Comparison of ENCODE assay signal across 1 cellular context in genomic region chr2:11505652-11506610, GRCh38.
TF ChIP-seq lines count a peak whose summit lies in the region.

No MANE protein-coding gene starts in this region.

TF ChIP-seq in HepG2, 621 proteins besides CTCF, POLR2A, EP300 and RAD21 (continued from another document and continues in another):
- TF ChIP-seq, protein P1, sequence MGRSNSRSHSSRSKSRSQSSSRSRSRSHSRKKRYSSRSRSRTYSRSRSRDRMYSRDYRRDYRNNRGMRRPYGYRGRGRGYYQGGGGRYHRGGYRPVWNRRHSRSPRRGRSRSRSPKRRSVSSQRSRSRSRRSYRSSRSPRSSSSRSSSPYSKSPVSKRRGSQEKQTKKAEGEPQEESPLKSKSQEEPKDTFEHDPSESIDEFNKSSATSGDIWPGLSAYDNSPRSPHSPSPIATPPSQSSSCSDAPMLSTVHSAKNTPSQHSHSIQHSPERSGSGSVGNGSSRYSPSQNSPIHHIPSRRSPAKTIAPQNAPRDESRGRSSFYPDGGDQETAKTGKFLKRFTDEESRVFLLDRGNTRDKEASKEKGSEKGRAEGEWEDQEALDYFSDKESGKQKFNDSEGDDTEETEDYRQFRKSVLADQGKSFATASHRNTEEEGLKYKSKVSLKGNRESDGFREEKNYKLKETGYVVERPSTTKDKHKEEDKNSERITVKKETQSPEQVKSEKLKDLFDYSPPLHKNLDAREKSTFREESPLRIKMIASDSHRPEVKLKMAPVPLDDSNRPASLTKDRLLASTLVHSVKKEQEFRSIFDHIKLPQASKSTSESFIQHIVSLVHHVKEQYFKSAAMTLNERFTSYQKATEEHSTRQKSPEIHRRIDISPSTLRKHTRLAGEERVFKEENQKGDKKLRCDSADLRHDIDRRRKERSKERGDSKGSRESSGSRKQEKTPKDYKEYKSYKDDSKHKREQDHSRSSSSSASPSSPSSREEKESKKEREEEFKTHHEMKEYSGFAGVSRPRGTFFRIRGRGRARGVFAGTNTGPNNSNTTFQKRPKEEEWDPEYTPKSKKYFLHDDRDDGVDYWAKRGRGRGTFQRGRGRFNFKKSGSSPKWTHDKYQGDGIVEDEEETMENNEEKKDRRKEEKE (IDR thresholded peaks at IDR 0.05) = no peak
- TF ChIP-seq, protein P2, sequence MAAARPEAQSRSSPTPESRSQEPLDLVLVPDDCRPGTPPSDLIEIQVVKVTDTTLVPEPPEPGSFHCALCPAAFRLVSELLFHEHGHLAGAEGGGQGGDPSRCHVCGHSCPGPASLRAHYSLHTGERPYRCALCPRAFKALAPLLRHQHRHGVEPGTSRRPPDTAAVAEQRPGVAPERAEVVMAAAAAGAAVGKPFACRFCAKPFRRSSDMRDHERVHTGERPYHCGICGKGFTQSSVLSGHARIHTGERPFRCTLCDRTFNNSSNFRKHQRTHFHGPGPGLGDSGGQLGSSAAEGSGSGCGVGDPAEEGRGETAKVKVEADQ (CRISPR knock-in tag; IDR thresholded peaks at IDR 0.05; ENCODE audit: borderline replicate concordance) = peak; percentile 94
- TF ChIP-seq, protein P3, sequence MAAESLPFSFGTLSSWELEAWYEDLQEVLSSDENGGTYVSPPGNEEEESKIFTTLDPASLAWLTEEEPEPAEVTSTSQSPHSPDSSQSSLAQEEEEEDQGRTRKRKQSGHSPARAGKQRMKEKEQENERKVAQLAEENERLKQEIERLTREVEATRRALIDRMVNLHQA (CRISPR knock-in tag; IDR thresholded peaks at IDR 0.05) = no peak
- TF ChIP-seq ZNF431 (CRISPR knock-in tag; IDR thresholded peaks at IDR 0.05; ENCODE audit: borderline replicate concordance, low read depth) (peak; percentile 92; the same call in 1 of the 2 replicates), PTBP1 (IDR thresholded peaks at IDR 0.05; ENCODE audit: low read depth, low read length, poor library complexity, severe bottlenecking) (no peak), ZNF766 (CRISPR knock-in tag; IDR thresholded peaks at IDR 0.05; ENCODE audit: borderline replicate concordance) (peak; percentile 60; the same call in 1 of the 2 replicates), NR3C1 (CRISPR knock-in tag; IDR thresholded peaks at IDR 0.05) (no peak), FOXK2 (IDR thresholded peaks at IDR 0.05) (peak; percentile 43), SMAD1 (CRISPR knock-in tag; IDR thresholded peaks at IDR 0.05; ENCODE audit: borderline replicate concordance, low read depth) (0 out of 2 replicates have a peak, but pooled peaks have one; percentile 43), ZNF235 (CRISPR knock-in tag; IDR thresholded peaks at IDR 0.05; ENCODE audit: borderline replicate concordance) (0 out of 2 replicates have a peak, but pooled peaks have one; percentile 13), ZNF333 (CRISPR knock-in tag; IDR thresholded peaks at IDR 0.05; ENCODE audit: borderline replicate concordance) (no peak), ZNF296 (CRISPR knock-in tag; conservative IDR thresholded peaks at IDR 0.05) (no peak), KLF11 (CRISPR knock-in tag; IDR thresholded peaks at IDR 0.05) (no peak; the same call in 1 of the 2 replicates), SALL1 (CRISPR knock-in tag; IDR thresholded peaks at IDR 0.05) (peak; percentile 99), ZBTB4 (CRISPR knock-in tag; IDR thresholded peaks at IDR 0.05; ENCODE audit: borderline replicate concordance) (peak; percentile 95), SMAD9 (CRISPR knock-in tag; IDR thresholded peaks at IDR 0.05) (no peak), ZMAT3 (CRISPR knock-in tag; conservative IDR thresholded peaks at IDR 0.05) (no peak; the same call in 1 of the 2 replicates), ZNF251 (CRISPR knock-in tag; IDR thresholded peaks at IDR 0.05) (no peak), NFE2L1 (CRISPR knock-in tag; IDR thresholded peaks at IDR 0.05; ENCODE audit: borderline replicate concordance) (no peak), ATF7-NPFF (CRISPR knock-in tag; IDR thresholded peaks at IDR 0.05; ENCODE audit: low read depth) (peak; percentile 73; the same call in 1 of the 2 replicates), ZSCAN9 (CRISPR knock-in tag; IDR thresholded peaks at IDR 0.05; ENCODE audit: borderline replicate concordance) (peak; percentile 92; the same call in 1 of the 2 replicates), ETV6 (CRISPR knock-in tag; conservative IDR thresholded peaks at IDR 0.05) (no peak; the same call in 1 of the 2 replicates), XRCC5 (optimal IDR thresholded peaks at IDR 0.05; ENCODE audit: low read length) (peak; percentile 39), ATF7 (IDR thresholded peaks at IDR 0.05) (no peak), ATF7 (CRISPR knock-in tag; IDR thresholded peaks at IDR 0.05) (peak; percentile 55; the same call in 1 of the 2 replicates), NCOR1 (IDR thresholded peaks at IDR 0.05; ENCODE audit: borderline replicate concordance, low read length) (0 out of 2 replicates have a peak, but pooled peaks have one; percentile 73), PBX3 (CRISPR knock-in tag; IDR thresholded peaks at IDR 0.05; ENCODE audit: borderline replicate concordance) (no peak), ZNF513 (CRISPR knock-in tag; conservative IDR thresholded peaks at IDR 0.05) (no peak), KAT8 (CRISPR knock-in tag; IDR thresholded peaks at IDR 0.05) (peak; percentile 82), ZNF674 (CRISPR knock-in tag; IDR thresholded peaks at IDR 0.05; ENCODE audit: low read depth) (no peak), HOXA5 (CRISPR knock-in tag; IDR thresholded peaks at IDR 0.05) (no peak), SAP130 (CRISPR knock-in tag; IDR thresholded peaks at IDR 0.05; ENCODE audit: low read depth) (peak; percentile 87), RCOR2 (CRISPR knock-in tag; IDR thresholded peaks at IDR 0.05) (peak; percentile 65)
- TF ChIP-seq, protein P4, sequence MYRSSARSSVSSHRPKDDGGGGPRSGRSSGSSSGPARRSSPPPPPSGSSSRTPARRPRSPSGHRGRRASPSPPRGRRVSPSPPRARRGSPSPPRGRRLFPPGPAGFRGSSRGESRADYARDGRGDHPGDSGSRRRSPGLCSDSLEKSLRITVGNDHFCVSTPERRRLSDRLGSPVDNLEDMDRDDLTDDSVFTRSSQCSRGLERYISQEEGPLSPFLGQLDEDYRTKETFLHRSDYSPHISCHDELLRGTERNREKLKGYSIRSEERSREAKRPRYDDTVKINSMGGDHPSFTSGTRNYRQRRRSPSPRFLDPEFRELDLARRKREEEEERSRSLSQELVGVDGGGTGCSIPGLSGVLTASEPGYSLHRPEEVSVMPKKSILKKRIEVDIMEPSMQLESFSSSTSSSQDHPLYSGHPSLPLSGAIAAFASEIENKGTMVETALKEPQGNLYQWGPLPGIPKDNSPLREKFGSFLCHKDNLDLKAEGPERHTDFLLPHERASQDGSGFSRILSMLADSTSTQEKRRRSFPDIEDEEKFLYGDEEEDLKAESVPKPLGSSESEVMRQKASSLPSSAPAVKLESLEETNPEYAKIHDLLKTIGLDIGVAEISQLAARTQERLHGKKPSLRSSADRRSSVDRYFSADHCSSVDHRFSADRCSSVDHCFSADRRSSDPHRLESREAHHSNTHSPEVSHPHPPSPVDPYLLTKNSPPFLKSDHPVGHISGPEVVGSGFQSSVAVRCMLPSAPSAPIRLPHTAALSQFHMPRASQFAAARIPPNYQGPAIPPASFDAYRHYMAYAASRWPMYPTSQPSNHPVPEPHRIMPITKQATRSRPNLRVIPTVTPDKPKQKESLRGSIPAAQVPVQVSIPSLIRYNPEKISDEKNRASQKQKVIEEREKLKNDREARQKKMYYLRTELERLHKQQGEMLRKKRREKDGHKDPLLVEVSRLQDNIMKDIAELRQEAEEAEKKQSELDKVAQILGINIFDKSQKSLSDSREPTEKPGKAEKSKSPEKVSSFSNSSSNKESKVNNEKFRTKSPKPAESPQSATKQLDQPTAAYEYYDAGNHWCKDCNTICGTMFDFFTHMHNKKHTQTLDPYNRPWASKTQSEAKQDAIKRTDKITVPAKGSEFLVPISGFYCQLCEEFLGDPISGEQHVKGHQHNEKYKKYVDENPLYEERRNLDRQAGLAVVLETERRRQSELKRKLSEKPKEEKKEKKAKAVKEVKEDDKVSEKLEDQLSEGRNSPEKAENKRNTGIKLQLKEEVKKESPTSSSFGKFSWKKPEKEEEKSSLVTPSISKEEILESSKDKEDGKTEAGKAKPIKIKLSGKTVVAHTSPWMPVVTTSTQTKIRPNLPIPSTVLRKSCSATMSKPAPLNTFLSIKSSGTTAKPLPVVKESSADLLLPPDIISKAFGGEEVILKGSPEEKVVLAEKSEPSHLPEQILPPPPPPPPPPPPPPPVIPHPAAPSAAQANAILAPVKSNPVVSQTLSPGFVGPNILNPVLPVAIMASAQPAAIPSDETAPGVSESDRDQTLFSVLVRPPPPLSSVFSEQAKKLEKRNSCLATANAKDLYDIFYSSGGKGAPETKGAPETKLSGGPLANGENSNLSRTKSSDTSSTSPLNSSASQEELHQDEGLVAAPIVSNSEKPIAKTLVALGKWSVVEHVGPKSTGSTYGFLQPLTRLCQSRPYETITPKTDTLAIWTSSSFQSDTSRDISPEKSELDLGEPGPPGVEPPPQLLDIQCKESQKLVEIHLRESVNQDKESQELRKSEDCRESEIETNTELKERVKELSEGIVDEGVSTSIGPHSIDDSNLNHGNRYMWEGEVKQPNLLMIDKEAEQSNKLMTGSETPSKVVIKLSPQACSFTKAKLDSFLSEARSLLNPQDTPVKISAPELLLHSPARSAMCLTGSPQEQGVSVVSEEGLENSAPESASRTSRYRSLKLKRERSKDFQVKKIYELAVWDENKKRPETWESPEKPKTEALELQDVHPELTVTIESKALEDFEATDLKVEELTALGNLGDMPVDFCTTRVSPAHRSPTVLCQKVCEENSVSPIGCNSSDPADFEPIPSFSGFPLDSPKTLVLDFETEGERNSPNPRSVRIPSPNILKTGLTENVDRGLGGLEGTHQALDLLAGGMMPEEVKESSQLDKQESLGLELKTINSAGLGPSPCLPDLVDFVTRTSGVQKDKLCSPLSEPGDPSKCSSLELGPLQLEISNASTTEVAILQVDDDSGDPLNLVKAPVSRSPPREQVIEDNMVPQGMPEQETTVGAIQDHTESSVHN (CRISPR knock-in tag; IDR thresholded peaks at IDR 0.05) = peak; percentile 92
- TF ChIP-seq, protein P5, sequence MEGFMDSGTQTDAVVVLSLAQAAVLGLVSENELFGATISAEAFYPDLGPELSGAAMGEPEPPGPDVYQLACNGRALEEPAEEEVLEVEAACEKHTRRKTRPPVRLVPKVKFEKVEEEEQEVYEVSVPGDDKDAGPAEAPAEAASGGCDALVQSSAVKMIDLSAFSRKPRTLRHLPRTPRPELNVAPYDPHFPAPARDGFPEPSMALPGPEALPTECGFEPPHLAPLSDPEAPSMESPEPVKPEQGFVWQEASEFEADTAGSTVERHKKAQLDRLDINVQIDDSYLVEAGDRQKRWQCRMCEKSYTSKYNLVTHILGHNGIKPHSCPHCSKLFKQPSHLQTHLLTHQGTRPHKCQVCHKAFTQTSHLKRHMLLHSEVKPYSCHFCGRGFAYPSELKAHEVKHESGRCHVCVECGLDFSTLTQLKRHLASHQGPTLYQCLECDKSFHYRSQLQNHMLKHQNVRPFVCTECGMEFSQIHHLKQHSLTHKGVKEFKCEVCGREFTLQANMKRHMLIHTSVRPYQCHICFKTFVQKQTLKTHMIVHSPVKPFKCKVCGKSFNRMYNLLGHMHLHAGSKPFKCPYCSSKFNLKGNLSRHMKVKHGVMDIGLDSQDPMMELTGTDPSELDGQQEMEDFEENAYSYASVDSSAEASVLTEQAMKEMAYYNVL (CRISPR knock-in tag; IDR thresholded peaks at IDR 0.05; ENCODE audit: borderline replicate concordance) = no peak; the same call in none of the 2 replicates
- TF ChIP-seq, protein P6, sequence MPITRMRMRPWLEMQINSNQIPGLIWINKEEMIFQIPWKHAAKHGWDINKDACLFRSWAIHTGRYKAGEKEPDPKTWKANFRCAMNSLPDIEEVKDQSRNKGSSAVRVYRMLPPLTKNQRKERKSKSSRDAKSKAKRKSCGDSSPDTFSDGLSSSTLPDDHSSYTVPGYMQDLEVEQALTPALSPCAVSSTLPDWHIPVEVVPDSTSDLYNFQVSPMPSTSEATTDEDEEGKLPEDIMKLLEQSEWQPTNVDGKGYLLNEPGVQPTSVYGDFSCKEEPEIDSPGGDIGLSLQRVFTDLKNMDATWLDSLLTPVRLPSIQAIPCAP (CRISPR knock-in tag; IDR thresholded peaks at IDR 0.05; ENCODE audit: low read depth) = peak; percentile 19; the same call in 1 of the 2 replicates
